ENCODE assay signal across 11 cellular contexts in genomic region chr11:774873-775592, GRCh38. TPM values are rescaled to one million over a fixed set of nuclear protein-coding genes. Genes with fewer than 3 reads are reported as not detected.
DNase-seq lines count a peak whose midpoint lies in the region; ATAC-seq, FAIRE-seq and TF ChIP-seq lines count a peak whose summit lies in the region.
"Had no signal": no experiment of that assay in that cellular context is flagged by ENCODE, and none has a peak within 500 bp of the region (broad histone marks: within the 10 kb centered on the region; RNA-seq: fewer than 3 reads in every experiment).

No MANE protein-coding gene starts in this region.

- H3K4me3 Mint-ChIP-seq in HFFc6: peak overlapping the region; percentile 93
- H3K4me3 Mint-ChIP-seq in activated naive CD8-positive, alpha-beta T cell treated with anti-CD3 and anti-CD28 coated beads, Interleukin-2, amount 50 U/mL, for 24 hours: peak overlapping the region; percentile 87

- H3K4me1 ChIP-seq in kidney (ENCODE audit: control insufficient read depth in 1 of 2, insufficient read depth in 1 of 2, low read depth in 1 of 2, low read length in 2 of 2): peaks cover 0 to 16% of the 10 kb centered on the region in 2 donors

- H3K9me3 ChIP-seq in AG04450 (ENCODE audit: control insufficient read depth, insufficient read depth, low read length) (no peaks in the 10 kb centered on the region; the same call in 1 of the 2 replicates), kidney (ENCODE audit: control insufficient read depth in 1 of 2, low read length in 2 of 2) (no peaks in the 10 kb centered on the region)
- H3K9me3 ChIP-seq: uterus had no signal

- no peak overlapping the region for H3K9ac ChIP-seq in kidney (ENCODE audit: low read length in 2 of 2)

- H3K9me3 Mint-ChIP-seq in HFFc6: no peaks in the 10 kb centered on the region
- H3K9me3 Mint-ChIP-seq in activated naive CD8-positive, alpha-beta T cell treated with anti-CD3 and anti-CD28 coated beads, Interleukin-2, amount 50 U/mL, for 24 hours: no peaks in the 10 kb centered on the region

- H3K27me3 Mint-ChIP-seq in HFFc6 (ENCODE audit: insufficient read depth): peaks cover 4% of the 10 kb centered on the region; the same call in 1 of the 2 replicates
- H3K27me3 Mint-ChIP-seq in activated naive CD8-positive, alpha-beta T cell treated with anti-CD3 and anti-CD28 coated beads, Interleukin-2, amount 50 U/mL, for 24 hours: no peaks in the 10 kb centered on the region

- no peak for FAIRE-seq in kidney (lab: Jason Lieb, UNC)

- no peak for TF ChIP-seq CTCF in AG04450 (IDR thresholded peaks at IDR 0.05; ENCODE audit: low read depth, low read length)
- TF ChIP-seq CTCF in HFFc6 (IDR thresholded peaks at IDR 0.05): peak; percentile 29
- TF ChIP-seq CTCF in kidney (IDR thresholded peaks at IDR 0.05; ENCODE audit: borderline replicate concordance, extremely low read depth, insufficient read depth): no peak

- H3K4me3 ChIP-seq in AG04450 (ENCODE audit: low read depth, low read length): peak overlapping the region; percentile 11
- no peak overlapping the region for H3K4me3 ChIP-seq in kidney (ENCODE audit: low read length in 2 of 2)
- H3K4me3 ChIP-seq: uterus had no signal

- H3K4me1 Mint-ChIP-seq in HFFc6 (ENCODE audit: low read depth): peaks cover 17% of the 10 kb centered on the region
- H3K4me1 Mint-ChIP-seq in activated naive CD8-positive, alpha-beta T cell treated with anti-CD3 and anti-CD28 coated beads, Interleukin-2, amount 50 U/mL, for 24 hours: peaks cover 16% of the 10 kb centered on the region

- intact Hi-C loops in kidney (cut with DNase I): no loop called here

- POLR2A ChIA-PET in AG04450 (lab: Yijun Ruan, JAX): interaction anchor here (0.6 to 2.2 kb wide), 5 partner anchors 12 to 48 kb away, joined by 3 to 9 read pairs (median 4); partner anchors contain the start of genes CEND1 and TALDO1

- DNase-seq in AG04450 (ENCODE audit: low read depth, low spot score) (no peak), HFFc6 (no peak), kidney (peak; percentile 71), NCI-H510A treated with DMSO at 0.1 percent for 48 hours (lab: John Stamatoyannopoulos, UW) (no peak), UCSD-AML1 (lab: John Stamatoyannopoulos, UW; ENCODE audit: unreplicated experiment) (no peak), DMS153 treated with DMSO at 0.1 percent for 48 hours (lab: John Stamatoyannopoulos, UW; ENCODE audit: unreplicated experiment) (no peak)
- DNase-seq in activated naive CD8-positive, alpha-beta T cell treated with anti-CD3 and anti-CD28 coated beads, Interleukin-2, amount 50 U/mL, for 24 hours: no peak

- no peaks in the 10 kb centered on the region for H3K27me3 ChIP-seq in AG04450 (ENCODE audit: control insufficient read depth, insufficient read depth, low read length)
- H3K27me3 ChIP-seq: uterus had no signal

- H3K36me3 ChIP-seq in kidney (ENCODE audit: control insufficient read depth in 1 of 2, insufficient read depth in 2 of 2, low read length in 2 of 2): peaks cover 5 to 7% of the 10 kb centered on the region in 2 donors
- H3K36me3 ChIP-seq: uterus had no signal

- CTCF ChIA-PET in AG04450 (lab: Charles Lee): interaction anchor here (0.6 to 1.0 kb wide), 5 partner anchors 9 to 221 kb away, joined by 3 to 5 read pairs (median 4); partner anchors contain the start of gene LMNTD2

- no peaks in the 10 kb centered on the region; the same call in 1 of the 2 replicates for H3K36me3 Mint-ChIP-seq in HFFc6 (ENCODE audit: low read depth)
- H3K36me3 Mint-ChIP-seq in activated naive CD8-positive, alpha-beta T cell treated with anti-CD3 and anti-CD28 coated beads, Interleukin-2, amount 50 U/mL, for 24 hours (ENCODE audit: low read depth): peaks cover 6% of the 10 kb centered on the region

- H3K27ac Mint-ChIP-seq in HFFc6: peak overlapping the region; percentile 82
- no peak overlapping the region for H3K27ac Mint-ChIP-seq in activated naive CD8-positive, alpha-beta T cell treated with anti-CD3 and anti-CD28 coated beads, Interleukin-2, amount 50 U/mL, for 24 hours

- H3K27ac ChIP-seq in AG04450 (ENCODE audit: low read depth, low read length) (no peak overlapping the region), kidney (ENCODE audit: low read depth in 2 of 2, low read length in 2 of 2) (no peak overlapping the region)
- H3K27ac ChIP-seq: uterus had no signal

- ATAC-seq in activated naive CD8-positive, alpha-beta T cell treated with anti-CD3 and anti-CD28 coated beads, Interleukin-2, amount 50 U/mL, for 24 hours: no peak
- no peak for ATAC-seq in GM18907 (IDR thresholded peaks at IDR 0.05; ENCODE audit: unreplicated experiment)
- ATAC-seq: activated CD4-positive, CD25-positive, alpha-beta regulatory T cell treated with anti-CD3 and anti-CD28 coated beads, Interleukin-2, amount 50 U/mL, for 24 hours; right cardiac atrium had no signal

RNA-seq across cellular contexts. Expression of gene GATD1, which starts 2.3 kb away (rescaled TPM):
- polyA plus RNA-seq in AG04450 (2011; rRNA removed) (15.0 and 18.8 TPM in 2 replicates), kidney (ENCODE audit: insufficient read depth, low read depth, low replicate concordance) (38.3 TPM)
- 9.3 and 11.7 TPM in 2 replicates for polyA minus RNA-seq in AG04450 (2011; rRNA and poly(A)+ RNA removed)
- 10 to 100 TPM; 61.0 to 72.7 (median 68.1) TPM for total RNA-seq in HFFc6 (2021; fragmentation: NEBNext Ultra II Directional; extraction: Animal tissue kit (Norgen Biotek cat#: 25700))
- total RNA-seq in kidney: 66.2 TPM

RNA-seq across cellular contexts. Expression of gene CEND1, which starts 14.9 kb away (rescaled TPM):
- polyA plus RNA-seq in AG04450 (2011; rRNA removed) (0.55 and 1.1 TPM in 2 replicates), kidney (ENCODE audit: insufficient read depth, low read depth, low replicate concordance) (3.6 TPM)
- polyA minus RNA-seq in AG04450 (2011; rRNA and poly(A)+ RNA removed): 0.30 and 0.46 TPM in 2 replicates
- 10 to 100 TPM in 5 of 6 experiments, 1 to 10 TPM in 1; 8.2 to 12.2 (median 11.0) TPM for total RNA-seq in HFFc6 (2021; fragmentation: NEBNext Ultra II Directional; extraction: Animal tissue kit (Norgen Biotek cat#: 25700))
- 0.16 TPM for total RNA-seq in kidney

RNA-seq across cellular contexts. Expression of gene SLC25A22, which starts 23.0 kb away (rescaled TPM):
- polyA plus RNA-seq in AG04450 (2011; rRNA removed) (11.3 and 11.5 TPM in 2 replicates), kidney (ENCODE audit: insufficient read depth, low read depth, low replicate concordance) (14.3 TPM)
- 8.6 and 14.8 TPM in 2 replicates for polyA minus RNA-seq in AG04450 (2011; rRNA and poly(A)+ RNA removed)
- 10 to 100 TPM; 39.7 to 47.3 (median 42.9) TPM for total RNA-seq in HFFc6 (2021; fragmentation: NEBNext Ultra II Directional; extraction: Animal tissue kit (Norgen Biotek cat#: 25700))
- total RNA-seq in kidney: 17.8 TPM

RNA-seq across cellular contexts. Expression of gene TALDO1, which starts 27.8 kb away (rescaled TPM):
- polyA plus RNA-seq in AG04450 (2011; rRNA removed) (242 and 286 TPM in 2 replicates), kidney (ENCODE audit: insufficient read depth, low read depth, low replicate concordance) (312 TPM)
- polyA minus RNA-seq in AG04450 (2011; rRNA and poly(A)+ RNA removed): 98.9 and 103 TPM in 2 replicates
- 100 to 1,000 TPM; 230 to 351 (median 300) TPM for total RNA-seq in HFFc6 (2021; fragmentation: NEBNext Ultra II Directional; extraction: Animal tissue kit (Norgen Biotek cat#: 25700))
- 175 TPM for total RNA-seq in kidney

RNA-seq across cellular contexts. Expression of gene PIDD1, which starts 30.0 kb away (rescaled TPM):
- 5.7 and 8.2 TPM in 2 replicates for polyA plus RNA-seq in AG04450 (2011; rRNA removed)
- polyA minus RNA-seq in AG04450 (2011; rRNA and poly(A)+ RNA removed): 2.9 and 3.6 TPM in 2 replicates
- 10 to 100 TPM; 11.0 to 15.9 (median 13.7) TPM for total RNA-seq in HFFc6 (2021; fragmentation: NEBNext Ultra II Directional; extraction: Animal tissue kit (Norgen Biotek cat#: 25700))
- total RNA-seq in kidney: 16.5 TPM
- polyA plus RNA-seq in kidney (ENCODE audit: insufficient read depth, low read depth, low replicate concordance): 9.1 TPM
